Comparison of ENCODE assay signal across 8 cellular contexts in the genomic region with DNA sequence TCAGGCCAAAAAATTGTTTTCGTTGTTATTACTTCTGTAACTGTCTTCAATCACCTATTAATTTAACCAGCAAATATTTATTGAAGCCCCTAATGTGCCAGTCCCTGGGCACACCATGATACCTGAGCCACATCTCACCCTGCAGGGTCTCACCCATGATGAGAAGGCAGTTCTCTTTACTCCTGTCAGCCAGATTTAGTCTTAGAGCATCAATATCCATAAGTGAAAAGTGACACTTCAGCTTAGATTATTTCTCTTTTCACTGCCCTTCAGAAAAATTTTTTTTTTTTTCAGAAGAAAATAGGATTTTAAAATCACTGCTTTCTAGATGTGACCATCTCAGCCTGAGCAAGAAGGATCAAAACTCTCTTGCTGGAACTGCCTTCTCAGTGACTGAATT.
DNase-seq lines count a peak whose midpoint lies in the region; ATAC-seq and TF ChIP-seq lines count a peak whose summit lies in the region.
"Had no signal": no experiment of that assay in that cellular context is flagged by ENCODE, and none has a peak within 500 bp of the region (broad histone marks: within the 10 kb centered on the region; RNA-seq: fewer than 3 reads in every experiment).

No MANE protein-coding gene starts in this region.

- H3K27me3 ChIP-seq in MM.1S (replicated peaks; ENCODE audit: insufficient read depth, low read length) (no peaks in the 10 kb centered on the region), parathyroid adenoma (ENCODE audit: control insufficient read depth, insufficient read depth, low read length) (no peaks in the 10 kb centered on the region)
- H3K27me3 ChIP-seq: foreskin keratinocyte had no signal

- no peak for DNase-seq in Calu3
- no peak for DNase-seq in MM.1S
- DNase-seq in coronary artery (ENCODE audit: low spot score): no peak
- no peak for DNase-seq in CD1c-positive myeloid dendritic cell (ENCODE audit: extremely low spot score)
- DNase-seq in NCI-H345 (lab: John Stamatoyannopoulos, UW): no peak

- H4K20me1 ChIP-seq in MM.1S (ENCODE audit: insufficient read depth, low read length): no peaks in the 10 kb centered on the region

- H3K4me3 Mint-ChIP-seq in Calu3 (ENCODE audit: low read depth, unreplicated experiment): peak overlapping the region; percentile 73

- H3K27ac Mint-ChIP-seq in Calu3 (ENCODE audit: unreplicated experiment): peak overlapping the region; percentile 42

- CTCF ChIA-PET in Calu3 (lab: Charles Lee): interaction anchor here (0.6 to 4.0 kb wide), 19 partner anchors 8 to 774 kb away, joined by 3 to 65 read pairs (median 4); no protein-coding TSS in a partner anchor

- H3K27ac ChIP-seq in MM.1S (ENCODE audit: low read length) (peak overlapping the region; percentile 18; the same call in 1 of the 2 replicates), coronary artery (no peak overlapping the region), parathyroid adenoma (no peak overlapping the region)
- H3K27ac ChIP-seq: foreskin keratinocyte had no signal

- intact Hi-C loops in Calu3 (cut with micrococcal nuclease; ENCODE audit: unreplicated experiment): loop anchor here (1.0 to 5.0 kb wide), 9 partner anchors 168 to 1259 kb away; a partner anchor contains a TSS

- H3K4me3 ChIP-seq in MM.1S (ENCODE audit: low read length) (0 out of 2 replicates have a peak overlapping the region, but pooled peaks have one; percentile 34), coronary artery (peak overlapping the region; percentile 62), parathyroid adenoma (ENCODE audit: low read depth, low read length) (peak overlapping the region; percentile 34)

- H3K9me3 ChIP-seq in MM.1S (replicated peaks; ENCODE audit: insufficient read depth, low read length) (no peaks in the 10 kb centered on the region), parathyroid adenoma (ENCODE audit: control insufficient read depth, low read length) (no peaks in the 10 kb centered on the region)

- no TSS peak for BruUV-seq in Calu3 (replicated peaks; lab: Mats Ljungman, UMichigan)

- ATAC-seq in HG03571 (IDR thresholded peaks at IDR 0.05; ENCODE audit: unreplicated experiment): no peak

- H3K9ac ChIP-seq in MM.1S (ENCODE audit: low read length): peak overlapping the region; percentile 42; the same call in 1 of the 2 replicates
- no peak overlapping the region for H3K9ac ChIP-seq in parathyroid adenoma

- H3K4me1 ChIP-seq in MM.1S (ENCODE audit: low read length): peaks cover 30% of the 10 kb centered on the region
- peaks cover 5% of the 10 kb centered on the region for H3K4me1 ChIP-seq in parathyroid adenoma

- H3K9me3 Mint-ChIP-seq in Calu3 (ENCODE audit: low read depth, unreplicated experiment): no peaks in the 10 kb centered on the region

- H3K79me2 ChIP-seq in MM.1S (ENCODE audit: low read length): no peaks in the 10 kb centered on the region
- no peaks in the 10 kb centered on the region for H3K79me2 ChIP-seq in parathyroid adenoma

- H2AFZ ChIP-seq in MM.1S (ENCODE audit: low read length): peak overlapping the region; percentile 71
- H2AFZ ChIP-seq in parathyroid adenoma: peak overlapping the region; percentile 91

- peaks cover 38% of the 10 kb centered on the region for H3K27me3 Mint-ChIP-seq in Calu3 (ENCODE audit: unreplicated experiment)

- H3K36me3 ChIP-seq in MM.1S (replicated peaks; ENCODE audit: insufficient read depth, low read length) (no peaks in the 10 kb centered on the region), parathyroid adenoma (ENCODE audit: control insufficient read depth, insufficient read depth, low read length) (no peaks in the 10 kb centered on the region)

- no peak for TF ChIP-seq CTCF in Calu3 (IDR thresholded peaks at IDR 0.05; ENCODE audit: unreplicated experiment)
- no peak for TF ChIP-seq CTCF in MM.1S (IDR thresholded peaks at IDR 0.05; ENCODE audit: low read length)
- no peak for TF ChIP-seq CTCF in coronary artery (IDR thresholded peaks at IDR 0.05)
- no peak for TF ChIP-seq CTCF in parathyroid adenoma (IDR thresholded peaks at IDR 0.05)

- no peaks in the 10 kb centered on the region for H3K9me2 ChIP-seq in MM.1S (replicated peaks; ENCODE audit: insufficient read depth, low read length)

- peak overlapping the region; percentile 79 for H3K4me2 ChIP-seq in MM.1S (ENCODE audit: low read depth, low read length)
- no peak overlapping the region for H3K4me2 ChIP-seq in parathyroid adenoma (ENCODE audit: low read length)

- peaks cover 10% of the 10 kb centered on the region; the same call in 1 of the 2 replicates for H3F3A ChIP-seq in MM.1S (ENCODE audit: insufficient read depth, low read length)

- peaks cover 8% of the 10 kb centered on the region for H3K36me3 Mint-ChIP-seq in Calu3 (ENCODE audit: insufficient read depth, unreplicated experiment)

- peaks cover 30% of the 10 kb centered on the region for H3K4me1 Mint-ChIP-seq in Calu3 (ENCODE audit: low read depth, unreplicated experiment)
